ENCODE assay signal across 26 cellular contexts in the genomic region with DNA sequence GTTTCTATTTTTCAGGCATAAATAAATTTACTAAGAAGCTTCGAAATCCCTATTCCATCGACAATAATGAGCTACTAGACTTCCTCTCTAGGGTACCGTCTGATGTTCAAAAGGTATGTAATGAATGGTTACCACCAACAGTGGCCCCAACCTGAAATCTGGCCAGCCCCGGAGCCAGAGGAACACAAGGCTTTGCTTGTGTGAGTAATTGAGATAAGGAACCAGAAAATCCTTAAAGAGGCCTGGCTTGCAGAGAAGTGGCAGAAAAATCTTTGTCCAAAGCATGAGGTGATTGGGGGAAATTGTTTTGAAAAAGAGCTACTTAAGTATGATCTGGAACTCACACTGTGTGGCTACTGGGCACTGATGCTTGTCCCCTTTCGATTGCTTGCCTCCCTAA.
"Had no signal": no experiment of that assay in that cellular context is flagged by ENCODE, and none has a peak within 500 bp of the region (broad histone marks: within the 10 kb centered on the region; RNA-seq: fewer than 3 reads in every experiment).

No MANE protein-coding gene starts in this region.

- H3K4me1 ChIP-seq: heart left ventricle, lower lobe of right lung, parathyroid adenoma, psoas muscle, right lobe of liver, suprapubic skin, tibial artery, uterus had no signal

- H3K27me3 Mint-ChIP-seq: naive thymus-derived CD4-positive, alpha-beta T cell; natural killer cell treated with Interleukin-12 subunit alpha and Interleukin-12 subunit beta and Interleukin-15 and Interleukin-18, amount 100 ng/mL, for 72 hours; stimulated activated naive CD8-positive, alpha-beta T cell treated with anti-CD3 and anti-CD28 coated beads, Interleukin-15, Interleukin-2, amounts not matched to agents 100 ng/mL and 50 ng/mL, for 24 hours had no signal

- H3K27ac ChIP-seq: heart left ventricle, lower lobe of right lung, neural progenitor cell, neutrophil, parathyroid adenoma, psoas muscle, right lobe of liver, suprapubic skin, thoracic aorta, tibial artery, uterus had no signal

- H3K4me3 ChIP-seq: heart left ventricle, lower lobe of right lung, mucosa of descending colon, neural progenitor cell, psoas muscle, right lobe of liver, smooth muscle cell, suprapubic skin, thoracic aorta, tibial artery, uterus had no signal

- H3K9me3 Mint-ChIP-seq: natural killer cell treated with Interleukin-12 subunit alpha and Interleukin-12 subunit beta and Interleukin-15 and Interleukin-18, amount 100 ng/mL, for 72 hours; neural progenitor cell; stimulated activated naive CD8-positive, alpha-beta T cell treated with anti-CD3 and anti-CD28 coated beads, Interleukin-15, Interleukin-2, amounts not matched to agents 100 ng/mL and 50 ng/mL, for 24 hours had no signal

- H3K9me3 ChIP-seq: heart left ventricle, lower lobe of right lung, mucosa of descending colon, neutrophil, psoas muscle, right lobe of liver, suprapubic skin, thoracic aorta, tibial artery, uterus had no signal

- H3K36me3 Mint-ChIP-seq: neural progenitor cell had no signal

- H3K9ac ChIP-seq: neural progenitor cell, parathyroid adenoma had no signal

- H3K4me1 Mint-ChIP-seq: naive thymus-derived CD4-positive, alpha-beta T cell had no signal

- ATAC-seq: heart left ventricle; left cardiac atrium; left lobe of liver; lower lobe of right lung; mucosa of descending colon; naive thymus-derived CD4-positive, alpha-beta T cell; natural killer cell treated with Interleukin-12 subunit alpha and Interleukin-12 subunit beta and Interleukin-15 and Interleukin-18, amount 100 ng/mL, for 72 hours; psoas muscle; right lobe of liver had no signal

- H3K4me3 Mint-ChIP-seq: naive thymus-derived CD4-positive, alpha-beta T cell; natural killer cell treated with Interleukin-12 subunit alpha and Interleukin-12 subunit beta and Interleukin-15 and Interleukin-18, amount 100 ng/mL, for 72 hours; neural progenitor cell; stimulated activated naive CD8-positive, alpha-beta T cell treated with anti-CD3 and anti-CD28 coated beads, Interleukin-15, Interleukin-2, amounts not matched to agents 100 ng/mL and 50 ng/mL, for 24 hours had no signal

- H3K79me2 ChIP-seq: parathyroid adenoma had no signal

- H3K27me3 ChIP-seq: neural progenitor cell, neutrophil, right lobe of liver, suprapubic skin, tibial artery, uterus had no signal

- H3K36me3 ChIP-seq: neural progenitor cell, right lobe of liver, suprapubic skin, thoracic aorta, uterus had no signal

- H2AFZ ChIP-seq: parathyroid adenoma had no signal

- DNase-seq: heart left ventricle; kidney glomerular epithelial cell; left cardiac atrium; lower lobe of right lung; mammary epithelial cell; mesenchymal stem cell; midbrain; mucosa of descending colon; naive thymus-derived CD4-positive, alpha-beta T cell; psoas muscle; right lobe of liver; stimulated activated CD4-positive, alpha-beta T cell treated with anti-CD3 and anti-CD28 coated beads, Interleukin-1b, Interleukin-23, amount 100 ng/mL, for 48 hours; stimulated activated CD4-positive, alpha-beta T cell treated with anti-CD3 and anti-CD28 coated beads, Interleukin-2, amount 100 ng/mL, for 48 hours; stimulated activated naive CD4-positive, alpha-beta T cell; tibial artery; trophoblast cell; uterus had no signal

- H3K4me2 ChIP-seq: neural progenitor cell, smooth muscle cell had no signal

- H3K27ac Mint-ChIP-seq: natural killer cell treated with Interleukin-12 subunit alpha and Interleukin-12 subunit beta and Interleukin-15 and Interleukin-18, amount 100 ng/mL, for 72 hours; neural progenitor cell; stimulated activated naive CD8-positive, alpha-beta T cell treated with anti-CD3 and anti-CD28 coated beads, Interleukin-15, Interleukin-2, amounts not matched to agents 100 ng/mL and 50 ng/mL, for 24 hours had no signal
